1 cellular context compared by ENCODE assay signal in genomic region chr20:50794846-50795634, GRCh38.
TF ChIP-seq lines count a peak whose summit lies in the region.

A gene with protein sequence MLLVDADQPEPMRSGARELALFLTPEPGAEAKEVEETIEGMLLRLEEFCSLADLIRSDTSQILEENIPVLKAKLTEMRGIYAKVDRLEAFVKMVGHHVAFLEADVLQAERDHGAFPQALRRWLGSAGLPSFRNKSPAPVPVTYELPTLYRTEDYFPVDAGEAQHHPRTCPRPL (plus strand): TSS chr20:50795061. CDS start chr20:50795084, 23 bp downstream.

TF ChIP-seq in HepG2, 621 proteins besides CTCF, POLR2A, EP300 and RAD21 (continued from another document and continues in another):
- TF ChIP-seq ZNF275 (CRISPR knock-in tag; IDR thresholded peaks at IDR 0.05; ENCODE audit: borderline replicate concordance) (0 out of 2 replicates have a peak, but pooled peaks have one; percentile 79), JUND (CRISPR knock-in tag; IDR thresholded peaks at IDR 0.05) (no peak), ZNF264 (CRISPR knock-in tag; IDR thresholded peaks at IDR 0.05) (peak; percentile 16; the same call in 1 of the 2 replicates), THYN1 (CRISPR knock-in tag; IDR thresholded peaks at IDR 0.05; ENCODE audit: borderline replicate concordance, low read depth) (no peak), GABPB1 (CRISPR knock-in tag; IDR thresholded peaks at IDR 0.05) (peak; percentile 73; the same call in 1 of the 2 replicates), RFXANK (CRISPR knock-in tag; IDR thresholded peaks at IDR 0.05) (no peak), ELF3 (CRISPR knock-in tag; IDR thresholded peaks at IDR 0.05) (0 out of 2 replicates have a peak, but pooled peaks have one; percentile 43), ZNF557 (CRISPR knock-in tag; IDR thresholded peaks at IDR 0.05) (no peak), RXRA (CRISPR knock-in tag; IDR thresholded peaks at IDR 0.05) (peak; percentile 41; the same call in 1 of the 2 replicates), ZNF354B (CRISPR knock-in tag; IDR thresholded peaks at IDR 0.05) (no peak), KMT2B (CRISPR knock-in tag; IDR thresholded peaks at IDR 0.05) (peak; percentile 12), ZNF772 (CRISPR knock-in tag; IDR thresholded peaks at IDR 0.05) (no peak), FOXM1 (CRISPR knock-in tag; IDR thresholded peaks at IDR 0.05) (no peak), SP1 (IDR thresholded peaks at IDR 0.05) (no peak), SP1 (CRISPR knock-in tag; IDR thresholded peaks at IDR 0.05) (peak; percentile 55), DR1 (CRISPR knock-in tag; IDR thresholded peaks at IDR 0.05) (peak; percentile 22; the same call in 1 of the 2 replicates), ZNF451 (CRISPR knock-in tag; IDR thresholded peaks at IDR 0.05) (no peak), ZNF720 (CRISPR knock-in tag; IDR thresholded peaks at IDR 0.05) (no peak), ZFP90 (CRISPR knock-in tag; IDR thresholded peaks at IDR 0.05; ENCODE audit: borderline replicate concordance) (peak; percentile 65), NR2F6 (IDR thresholded peaks at IDR 0.05) (no peak), NR2F6 (CRISPR knock-in tag; IDR thresholded peaks at IDR 0.05) (0 out of 2 replicates have a peak, but pooled peaks have one; percentile 10), GATAD1 (CRISPR knock-in tag; IDR thresholded peaks at IDR 0.05) (peak; percentile 12; the same call in 1 of the 2 replicates), HMG20B (CRISPR knock-in tag; conservative IDR thresholded peaks at IDR 0.05) (no peak), TFAP4 (IDR thresholded peaks at IDR 0.05; ENCODE audit: borderline replicate concordance, low read depth) (no peak; the same call in 1 of the 2 replicates), ZNF143 (CRISPR knock-in tag; IDR thresholded peaks at IDR 0.05) (no peak), FOXJ3 (CRISPR knock-in tag; IDR thresholded peaks at IDR 0.05; ENCODE audit: borderline replicate concordance) (no peak), SOX13 (IDR thresholded peaks at IDR 0.05) (no peak), SOX13 (CRISPR knock-in tag; conservative IDR thresholded peaks at IDR 0.05 in 1 of 2, IDR thresholded peaks at IDR 0.05 in 1 of 2) (no peak; a peak in 2 of 4 replicates), SP2 (CRISPR knock-in tag; IDR thresholded peaks at IDR 0.05) (0 out of 2 replicates have a peak, but pooled peaks have one; percentile 34), ZNF121 (CRISPR knock-in tag; IDR thresholded peaks at IDR 0.05) (peak; percentile 59; the same call in 1 of the 2 replicates), TEAD3 (CRISPR knock-in tag; optimal IDR thresholded peaks at IDR 0.05; ENCODE audit: borderline replicate concordance) (peak; percentile 23), CEBPG (CRISPR knock-in tag; IDR thresholded peaks at IDR 0.05) (no peak), ZNF569 (CRISPR knock-in tag; IDR thresholded peaks at IDR 0.05; ENCODE audit: borderline replicate concordance) (no peak), THAP9 (CRISPR knock-in tag; IDR thresholded peaks at IDR 0.05; ENCODE audit: borderline replicate concordance) (peak; percentile 62; the same call in 1 of the 2 replicates), ZNF430 (CRISPR knock-in tag; IDR thresholded peaks at IDR 0.05) (peak; percentile 80; the same call in 1 of the 2 replicates), ZNF605 (CRISPR knock-in tag; IDR thresholded peaks at IDR 0.05) (0 out of 2 replicates have a peak, but pooled peaks have one; percentile 54), ZNF225 (CRISPR knock-in tag; IDR thresholded peaks at IDR 0.05) (peak; percentile 64; the same call in 1 of the 2 replicates), ATF5 (CRISPR knock-in tag; IDR thresholded peaks at IDR 0.05; ENCODE audit: low read depth) (peak; percentile 73; the same call in 1 of the 2 replicates)
- TF ChIP-seq, protein P1, sequence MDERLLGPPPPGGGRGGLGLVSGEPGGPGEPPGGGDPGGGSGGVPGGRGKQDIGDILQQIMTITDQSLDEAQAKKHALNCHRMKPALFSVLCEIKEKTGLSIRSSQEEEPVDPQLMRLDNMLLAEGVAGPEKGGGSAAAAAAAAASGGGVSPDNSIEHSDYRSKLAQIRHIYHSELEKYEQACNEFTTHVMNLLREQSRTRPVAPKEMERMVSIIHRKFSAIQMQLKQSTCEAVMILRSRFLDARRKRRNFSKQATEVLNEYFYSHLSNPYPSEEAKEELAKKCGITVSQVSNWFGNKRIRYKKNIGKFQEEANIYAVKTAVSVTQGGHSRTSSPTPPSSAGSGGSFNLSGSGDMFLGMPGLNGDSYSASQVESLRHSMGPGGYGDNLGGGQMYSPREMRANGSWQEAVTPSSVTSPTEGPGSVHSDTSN (CRISPR knock-in tag; IDR thresholded peaks at IDR 0.05): no peak
- TF ChIP-seq, protein P2, sequence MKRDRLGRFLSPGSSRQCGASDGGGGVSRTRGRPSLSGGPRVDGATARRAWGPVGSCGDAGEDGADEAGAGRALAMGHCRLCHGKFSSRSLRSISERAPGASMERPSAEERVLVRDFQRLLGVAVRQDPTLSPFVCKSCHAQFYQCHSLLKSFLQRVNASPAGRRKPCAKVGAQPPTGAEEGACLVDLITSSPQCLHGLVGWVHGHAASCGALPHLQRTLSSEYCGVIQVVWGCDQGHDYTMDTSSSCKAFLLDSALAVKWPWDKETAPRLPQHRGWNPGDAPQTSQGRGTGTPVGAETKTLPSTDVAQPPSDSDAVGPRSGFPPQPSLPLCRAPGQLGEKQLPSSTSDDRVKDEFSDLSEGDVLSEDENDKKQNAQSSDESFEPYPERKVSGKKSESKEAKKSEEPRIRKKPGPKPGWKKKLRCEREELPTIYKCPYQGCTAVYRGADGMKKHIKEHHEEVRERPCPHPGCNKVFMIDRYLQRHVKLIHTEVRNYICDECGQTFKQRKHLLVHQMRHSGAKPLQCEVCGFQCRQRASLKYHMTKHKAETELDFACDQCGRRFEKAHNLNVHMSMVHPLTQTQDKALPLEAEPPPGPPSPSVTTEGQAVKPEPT (CRISPR knock-in tag; IDR thresholded peaks at IDR 0.05; ENCODE audit: low read depth): peak; percentile 82; the same call in 1 of the 2 replicates
- TF ChIP-seq, protein P3, sequence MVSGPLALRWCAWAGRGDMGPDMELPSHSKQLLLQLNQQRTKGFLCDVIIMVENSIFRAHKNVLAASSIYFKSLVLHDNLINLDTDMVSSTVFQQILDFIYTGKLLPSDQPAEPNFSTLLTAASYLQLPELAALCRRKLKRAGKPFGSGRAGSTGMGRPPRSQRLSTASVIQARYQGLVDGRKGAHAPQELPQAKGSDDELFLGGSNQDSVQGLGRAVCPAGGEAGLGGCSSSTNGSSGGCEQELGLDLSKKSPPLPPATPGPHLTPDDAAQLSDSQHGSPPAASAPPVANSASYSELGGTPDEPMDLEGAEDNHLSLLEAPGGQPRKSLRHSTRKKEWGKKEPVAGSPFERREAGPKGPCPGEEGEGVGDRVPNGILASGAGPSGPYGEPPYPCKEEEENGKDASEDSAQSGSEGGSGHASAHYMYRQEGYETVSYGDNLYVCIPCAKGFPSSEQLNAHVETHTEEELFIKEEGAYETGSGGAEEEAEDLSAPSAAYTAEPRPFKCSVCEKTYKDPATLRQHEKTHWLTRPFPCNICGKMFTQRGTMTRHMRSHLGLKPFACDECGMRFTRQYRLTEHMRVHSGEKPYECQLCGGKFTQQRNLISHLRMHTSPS (CRISPR knock-in tag; IDR thresholded peaks at IDR 0.05; ENCODE audit: low read depth): no peak; the same call in 1 of the 2 replicates
- TF ChIP-seq, protein P4, sequence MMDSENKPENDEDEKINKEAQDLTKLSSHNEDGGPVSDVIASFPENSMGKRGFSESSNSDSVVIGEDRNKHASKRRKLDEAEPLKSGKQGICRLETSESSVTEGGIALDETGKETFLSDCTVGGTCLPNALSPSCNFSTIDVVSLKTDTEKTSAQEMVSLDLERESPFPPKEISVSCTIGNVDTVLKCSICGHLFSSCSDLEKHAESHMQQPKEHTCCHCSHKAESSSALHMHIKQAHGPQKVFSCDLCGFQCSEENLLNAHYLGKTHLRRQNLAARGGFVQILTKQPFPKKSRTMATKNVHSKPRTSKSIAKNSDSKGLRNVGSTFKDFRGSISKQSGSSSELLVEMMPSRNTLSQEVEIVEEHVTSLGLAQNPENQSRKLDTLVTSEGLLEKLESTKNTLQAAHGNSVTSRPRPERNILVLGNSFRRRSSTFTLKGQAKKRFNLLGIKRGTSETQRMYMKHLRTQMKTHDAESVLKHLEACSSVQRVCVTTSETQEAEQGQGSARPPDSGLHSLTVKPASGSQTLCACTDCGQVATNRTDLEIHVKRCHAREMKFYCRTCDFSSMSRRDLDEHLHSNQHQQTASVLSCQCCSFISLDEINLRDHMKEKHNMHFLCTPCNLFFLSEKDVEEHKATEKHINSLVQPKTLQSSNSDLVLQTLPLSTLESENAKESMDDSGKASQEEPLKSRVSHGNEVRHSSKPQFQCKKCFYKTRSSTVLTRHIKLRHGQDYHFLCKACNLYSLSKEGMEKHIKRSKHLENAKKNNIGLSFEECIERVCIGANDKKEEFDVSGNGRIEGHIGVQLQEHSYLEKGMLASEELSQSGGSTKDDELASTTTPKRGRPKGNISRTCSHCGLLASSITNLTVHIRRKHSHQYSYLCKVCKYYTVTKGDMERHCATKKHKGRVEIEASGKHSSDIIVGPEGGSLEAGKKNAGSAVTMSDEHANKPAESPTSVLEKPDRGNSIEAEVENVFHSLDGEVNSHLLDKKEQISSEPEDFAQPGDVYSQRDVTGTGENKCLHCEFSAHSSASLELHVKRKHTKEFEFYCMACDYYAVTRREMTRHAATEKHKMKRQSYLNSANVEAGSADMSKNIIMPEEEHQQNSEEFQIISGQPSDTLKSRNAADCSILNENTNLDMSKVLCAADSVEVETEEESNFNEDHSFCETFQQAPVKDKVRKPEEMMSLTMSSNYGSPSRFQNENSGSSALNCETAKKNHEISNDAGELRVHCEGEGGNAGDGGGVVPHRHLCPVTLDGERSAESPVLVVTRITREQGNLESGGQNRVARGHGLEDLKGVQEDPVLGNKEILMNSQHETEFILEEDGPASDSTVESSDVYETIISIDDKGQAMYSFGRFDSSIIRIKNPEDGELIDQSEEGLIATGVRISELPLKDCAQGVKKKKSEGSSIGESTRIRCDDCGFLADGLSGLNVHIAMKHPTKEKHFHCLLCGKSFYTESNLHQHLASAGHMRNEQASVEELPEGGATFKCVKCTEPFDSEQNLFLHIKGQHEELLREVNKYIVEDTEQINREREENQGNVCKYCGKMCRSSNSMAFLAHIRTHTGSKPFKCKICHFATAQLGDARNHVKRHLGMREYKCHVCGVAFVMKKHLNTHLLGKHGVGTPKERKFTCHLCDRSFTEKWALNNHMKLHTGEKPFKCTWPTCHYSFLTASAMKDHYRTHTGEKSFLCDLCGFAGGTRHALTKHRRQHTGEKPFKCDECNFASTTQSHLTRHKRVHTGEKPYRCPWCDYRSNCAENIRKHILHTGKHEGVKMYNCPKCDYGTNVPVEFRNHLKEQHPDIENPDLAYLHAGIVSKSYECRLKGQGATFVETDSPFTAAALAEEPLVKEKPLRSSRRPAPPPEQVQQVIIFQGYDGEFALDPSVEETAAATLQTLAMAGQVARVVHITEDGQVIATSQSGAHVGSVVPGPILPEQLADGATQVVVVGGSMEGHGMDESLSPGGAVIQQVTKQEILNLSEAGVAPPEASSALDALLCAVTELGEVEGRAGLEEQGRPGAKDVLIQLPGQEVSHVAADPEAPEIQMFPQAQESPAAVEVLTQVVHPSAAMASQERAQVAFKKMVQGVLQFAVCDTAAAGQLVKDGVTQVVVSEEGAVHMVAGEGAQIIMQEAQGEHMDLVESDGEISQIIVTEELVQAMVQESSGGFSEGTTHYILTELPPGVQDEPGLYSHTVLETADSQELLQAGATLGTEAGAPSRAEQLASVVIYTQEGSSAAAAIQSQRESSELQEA (CRISPR knock-in tag; IDR thresholded peaks at IDR 0.05; ENCODE audit: not compliant biosample characterization): peak; percentile 74
